10 cellular contexts compared by ENCODE assay signal in genomic region chr1:43532716-43533115, GRCh38. TPM values are rescaled to one million over a fixed set of nuclear protein-coding genes. Genes with fewer than 3 reads are reported as not detected.
DNase-seq lines count a peak whose midpoint lies in the region; ATAC-seq and TF ChIP-seq lines count a peak whose summit lies in the region.
"Had no signal": no experiment of that assay in that cellular context is flagged by ENCODE, and none has a peak within 500 bp of the region (broad histone marks: within the 10 kb centered on the region; RNA-seq: fewer than 3 reads in every experiment).

No MANE protein-coding gene starts in this region.

- DNase-seq in RWPE1 (ENCODE audit: low spot score) (no peak), epithelial cell of prostate (ENCODE audit: low read depth, low spot score) (no peak), osteoblast (ENCODE audit: insufficient read length, low spot score, missing footprints) (peak; percentile 82), WERI-Rb-1 (no peak), left cardiac atrium (no peak)
- DNase-seq: MV-4-11, occipital lobe had no signal

- CTCF ChIA-PET in RWPE1 (lab: Yijun Ruan, JAX): interaction anchor here (0.5 to 1.2 kb wide), 4 partner anchors 9 to 397 kb away, joined by 3 to 7 read pairs (median 4); no protein-coding TSS in a partner anchor

- H3K4me2 ChIP-seq in osteoblast (ENCODE audit: insufficient read depth, low read length): peak overlapping the region; percentile 89

- no peaks in the 10 kb centered on the region for H3K27me3 ChIP-seq in osteoblast (ENCODE audit: insufficient read depth, low read length)
- no peaks in the 10 kb centered on the region for H3K27me3 ChIP-seq in WERI-Rb-1 (ENCODE audit: insufficient read depth, low read depth, severe bottlenecking)

- peaks cover 28% of the 10 kb centered on the region for H3K79me2 ChIP-seq in osteoblast (ENCODE audit: insufficient read depth, low read length)

- H3K4me3 ChIP-seq in osteoblast (ENCODE audit: insufficient read depth, low read length): no peak overlapping the region
- no peak overlapping the region; the same call in 1 of the 2 replicates for H3K4me3 ChIP-seq in WERI-Rb-1 (ENCODE audit: low read depth, low read length)

- POLR2A ChIA-PET in RWPE1 (lab: Yijun Ruan, JAX; ENCODE audit: low non-redundant PET): interaction anchor here (0.8 kb wide), 1 partner anchor 14 kb away, joined by 3 read pairs; no protein-coding TSS in a partner anchor

- no peak for TF ChIP-seq CTCF in C4-2B (conservative IDR thresholded peaks at IDR 0.05)
- TF ChIP-seq CTCF in RWPE1 (conservative IDR thresholded peaks at IDR 0.05; ENCODE audit: low read depth): no peak
- TF ChIP-seq CTCF in osteoblast (IDR thresholded peaks at IDR 0.05; ENCODE audit: extremely low read depth, low read depth, low read length): no peak
- TF ChIP-seq CTCF in WERI-Rb-1 (IDR thresholded peaks at IDR 0.05; ENCODE audit: low read depth, low read length): no peak

- H3K27ac ChIP-seq in C4-2B (peak overlapping the region; percentile 83), RWPE1 (peak overlapping the region; percentile 92), epithelial cell of prostate (peak overlapping the region; percentile 53), osteoblast (ENCODE audit: low read depth, low read length) (no peak overlapping the region), WERI-Rb-1 (no peak overlapping the region)

- no peak for ATAC-seq in HG03342 (IDR thresholded peaks at IDR 0.05; ENCODE audit: unreplicated experiment)
- no peak for ATAC-seq in left cardiac atrium
- no peak for ATAC-seq in GM21447 (IDR thresholded peaks at IDR 0.05; ENCODE audit: unreplicated experiment)

- H4K20me1 ChIP-seq in osteoblast (ENCODE audit: insufficient read depth, low read length): peaks cover 14% of the 10 kb centered on the region

- peak overlapping the region; percentile 22 for H2AFZ ChIP-seq in osteoblast (ENCODE audit: low read length)

- peaks cover 16% of the 10 kb centered on the region for H3K4me1 ChIP-seq in osteoblast (ENCODE audit: insufficient read depth, low read length)

- no peaks in the 10 kb centered on the region for H3K9me3 ChIP-seq in osteoblast (ENCODE audit: low read depth, low read length)
- H3K9me3 ChIP-seq in WERI-Rb-1 (ENCODE audit: severe bottlenecking): no peaks in the 10 kb centered on the region

- H3K36me3 ChIP-seq in osteoblast (ENCODE audit: insufficient read depth, low read length) (no peaks in the 10 kb centered on the region), WERI-Rb-1 (peaks cover 3% of the 10 kb centered on the region)

- intact Hi-C loops in left cardiac atrium (cut with DNase I): loop anchor here in 1 of 2 donors (10.0 kb wide), 1 partner anchor 232 kb away; no protein-coding TSS in a partner anchor

RNA-seq across cellular contexts. Expression of gene PTPRF, which starts 2.0 kb away (rescaled TPM):
- total RNA-seq in osteoblast (12.1 and 13.0 TPM in 2 replicates), left cardiac atrium (10 to 100 TPM; 37.4 to 63.1 TPM)

Comparison
In these comparisons a context has a peak if more than half of its experiments do, and no peak if none do; other contexts are left out.
1. H3K27ac ChIP-seq: peak in C4-2B (single experiment), RWPE1 (single experiment) and epithelial cell of prostate (single experiment); none in osteoblast (single experiment) and WERI-Rb-1 (single experiment).